In the genomic region with DNA sequence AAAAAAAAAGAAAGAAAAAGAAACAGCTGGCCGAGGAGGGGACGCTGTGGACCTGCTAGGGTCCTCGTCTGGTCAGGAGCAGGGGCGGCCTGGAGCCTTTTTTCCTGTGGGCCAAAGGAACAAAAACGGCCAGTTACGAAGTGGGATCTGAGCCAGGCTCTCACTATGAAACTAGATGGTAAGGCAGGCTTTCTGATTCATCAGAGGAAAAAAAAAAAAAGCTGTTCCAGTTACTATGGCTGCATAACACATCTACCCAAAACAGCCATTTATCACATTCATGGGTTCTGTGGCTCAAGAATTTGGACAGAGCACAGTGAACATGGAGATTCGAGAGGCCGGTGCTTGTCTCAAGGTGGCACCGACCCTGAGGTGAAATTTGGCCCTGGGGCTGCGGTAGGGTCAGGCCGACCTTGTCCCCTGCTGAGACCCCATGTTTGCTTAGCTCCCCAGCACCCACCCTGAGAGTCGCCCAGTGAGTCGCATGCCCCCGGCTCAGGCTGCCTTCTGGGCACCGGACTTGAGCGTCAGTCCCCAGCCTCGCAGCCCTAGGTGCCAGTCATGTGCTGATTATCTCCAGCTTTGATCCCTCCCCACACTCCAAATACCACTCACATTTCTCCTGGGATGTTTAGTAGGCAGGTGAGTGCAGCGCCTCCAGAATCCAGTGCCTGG, we compare ENCODE assay signal across 1 cellular context.
TF ChIP-seq lines count a peak whose summit lies in the region.

No MANE protein-coding gene starts in this region.

TF ChIP-seq in IMR-90, 13 proteins besides CTCF, POLR2A, EP300 and RAD21:
- TF ChIP-seq, protein P1, sequence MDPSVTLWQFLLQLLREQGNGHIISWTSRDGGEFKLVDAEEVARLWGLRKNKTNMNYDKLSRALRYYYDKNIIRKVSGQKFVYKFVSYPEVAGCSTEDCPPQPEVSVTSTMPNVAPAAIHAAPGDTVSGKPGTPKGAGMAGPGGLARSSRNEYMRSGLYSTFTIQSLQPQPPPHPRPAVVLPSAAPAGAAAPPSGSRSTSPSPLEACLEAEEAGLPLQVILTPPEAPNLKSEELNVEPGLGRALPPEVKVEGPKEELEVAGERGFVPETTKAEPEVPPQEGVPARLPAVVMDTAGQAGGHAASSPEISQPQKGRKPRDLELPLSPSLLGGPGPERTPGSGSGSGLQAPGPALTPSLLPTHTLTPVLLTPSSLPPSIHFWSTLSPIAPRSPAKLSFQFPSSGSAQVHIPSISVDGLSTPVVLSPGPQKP (IDR thresholded peaks at IDR 0.05; ENCODE audit: borderline replicate concordance, low read depth, low read length) = no peak
- TF ChIP-seq FOS (IDR thresholded peaks at IDR 0.05; ENCODE audit: low read depth, low read length) = peak; percentile 61
- peak; percentile 29; the same call in 1 of the 2 replicates for TF ChIP-seq CEBPB (IDR thresholded peaks at IDR 0.05; ENCODE audit: low read depth, low read length)
TF ChIP-seq in IMR-90: peak in this region for 2.
